Comparison of ENCODE assay signal across 14 cellular contexts in genomic region chr22:40237241-40237640, GRCh38. TPM values are rescaled to one million over a fixed set of nuclear protein-coding genes. Genes with fewer than 3 reads are reported as not detected.
DNase-seq lines count a peak whose midpoint lies in the region; ATAC-seq and TF ChIP-seq lines count a peak whose summit lies in the region.
"Had no signal": no experiment of that assay in that cellular context is flagged by ENCODE, and none has a peak within 500 bp of the region (broad histone marks: within the 10 kb centered on the region; RNA-seq: fewer than 3 reads in every experiment).

No MANE protein-coding gene starts in this region.

- no peak overlapping the region for H3K4ac ChIP-seq in H9 (ENCODE audit: low read depth, low read length)

- H2AFZ ChIP-seq in H9 (ENCODE audit: low read length), result no peak overlapping the region

- no peak for TF ChIP-seq CTCF in H9 (conservative IDR thresholded peaks at IDR 0.05)

- no peak for ATAC-seq in left colon

- no peak overlapping the region for H2BK15ac ChIP-seq in H9 (ENCODE audit: low read depth, low read length)

- H2BK5ac ChIP-seq in H9 (ENCODE audit: insufficient read length, low read length), result no peak overlapping the region

- no peak overlapping the region for H3K4me2 ChIP-seq in H9 (ENCODE audit: insufficient read depth, insufficient read length, low read length)

- no peak overlapping the region for H3K27ac ChIP-seq in H9 (ENCODE audit: insufficient read length, low read depth, low read length)

- no peak overlapping the region for H3K56ac ChIP-seq in H9 (ENCODE audit: insufficient read length, low read depth, low read length)

- no peak overlapping the region for H3K4me3 Mint-ChIP-seq in H9
- H3K4me3 Mint-ChIP-seq in dendritic cell treated with granulocyte-macrophage colony-stimulating factor and Interleukin-4, amounts not matched to agents 40 ng/mL and 50 ng/mL, for 4 days, result no peak overlapping the region
- H3K4me3 Mint-ChIP-seq: T-helper 1 cell treated with Interleukin-12 subunit alpha and Interleukin-12 subunit beta and Interleukin-4 antibody, amounts not matched to agents 30 μg/mL and 1 μg/mL, for 36 hours had no signal

- H2BK120ac ChIP-seq in H9 (ENCODE audit: low read depth, low read length, poor library complexity, severe bottlenecking), result no peak overlapping the region

- no peak overlapping the region for H3K9ac ChIP-seq in H9 (ENCODE audit: extremely low read depth, insufficient read length, low read length)

- no peaks in the 10 kb centered on the region for H3K9me3 ChIP-seq in H9 (ENCODE audit: control insufficient read depth, low read depth, low read length)
- H3K9me3 ChIP-seq: tibial nerve had no signal

- H3K27me3 Mint-ChIP-seq in H9 (ENCODE audit: low read depth), result no peaks in the 10 kb centered on the region
- no peaks in the 10 kb centered on the region for H3K27me3 Mint-ChIP-seq in dendritic cell treated with granulocyte-macrophage colony-stimulating factor and Interleukin-4, amounts not matched to agents 40 ng/mL and 50 ng/mL, for 4 days
- H3K27me3 Mint-ChIP-seq: CD8-positive, alpha-beta memory T cell had no signal

- peaks cover 45 to 60% of the 10 kb centered on the region in 2 experiments for H3K4me1 Mint-ChIP-seq in H9
- H3K4me1 Mint-ChIP-seq in dendritic cell treated with granulocyte-macrophage colony-stimulating factor and Interleukin-4, amounts not matched to agents 40 ng/mL and 50 ng/mL, for 4 days (ENCODE audit: low read depth), result peaks cover 48% of the 10 kb centered on the region

- H3T11ph ChIP-seq in H9 (ENCODE audit: low read length), result no peak overlapping the region

- H4K20me1 ChIP-seq in H9 (ENCODE audit: control insufficient read depth, insufficient read depth, insufficient read length), result peaks cover 3% of the 10 kb centered on the region

- no CpG with 5 or more reads among the region's 4 CpGs for WGBS in H9 (ENCODE audit: extremely low coverage, insufficient read length, low lambda C conversion rate)

- no peak overlapping the region for H4K8ac ChIP-seq in H9 (replicated peaks; ENCODE audit: insufficient read length, low read depth, low read length)

- H3K4me1 ChIP-seq in H9 (ENCODE audit: insufficient read depth, low read length), result peaks cover 4% of the 10 kb centered on the region; the same call in 1 of the 2 replicates

- peaks cover 16% of the 10 kb centered on the region for H3K79me1 ChIP-seq in H9 (ENCODE audit: insufficient read depth, low read depth, low read length, poor library complexity, severe bottlenecking)

- no peak overlapping the region for H2BK20ac ChIP-seq in H9 (ENCODE audit: low read depth, low read length, poor library complexity, severe bottlenecking)

- intact Hi-C loops in dendritic cell treated with granulocyte-macrophage colony-stimulating factor and Interleukin-4, amounts not matched to agents 40 ng/mL and 50 ng/mL, for 4 days (cut with micrococcal nuclease), result no loop called here
- intact Hi-C loops in left colon (cut with DNase I, micrococcal nuclease), result no loop called here

- H3K23me2 ChIP-seq in H9 (ENCODE audit: insufficient read length, low read depth, low read length, poor library complexity, severe bottlenecking), result no peaks in the 10 kb centered on the region

- no peak overlapping the region for H2AK5ac ChIP-seq in H9 (ENCODE audit: insufficient read length, low read length)

- H3K79me2 ChIP-seq in H9 (ENCODE audit: insufficient read depth, low read length), result peaks cover 39% of the 10 kb centered on the region; the same call in 1 of the 2 replicates

- no peak overlapping the region for H3K18ac ChIP-seq in H9 (ENCODE audit: insufficient read length, low read depth, low read length)

- DNase-seq in stimulated activated CD4-positive, alpha-beta T cell treated with anti-CD3 and anti-CD28 coated beads, Interleukin-4, amount 100 ng/mL, for 48 hours (ENCODE audit: low read depth in 2 of 2), result peak; percentile 18 to 19
- DNase-seq in stimulated activated CD4-positive, alpha-beta T cell treated with anti-CD3 and anti-CD28 coated beads, Interleukin-4, amount 100 ng/mL, for 1 hour, result no peak
- DNase-seq in H9 (peak; percentile 17), NCI-H774 (lab: John Stamatoyannopoulos, UW) (no peak), EL (no peak), SW480 (ENCODE audit: low spot score) (no peak), left colon (no peak)
- DNase-seq: CD8-positive, alpha-beta memory T cell; immature natural killer cell; NCI-H187 treated with DMSO at 0.1 percent for 48 hours; NCI-H526 treated with DMSO at 0.1 percent for 48 hours had no signal

- H3K36me3 Mint-ChIP-seq in H9 (ENCODE audit: insufficient read depth in 1 of 3, low read depth in 3 of 3), result peaks cover 0 to 17% (median 9%) of the 10 kb centered on the region in 3 experiments; a peak in 6 of 7 replicates
- H3K36me3 Mint-ChIP-seq in dendritic cell treated with granulocyte-macrophage colony-stimulating factor and Interleukin-4, amounts not matched to agents 40 ng/mL and 50 ng/mL, for 4 days (ENCODE audit: low read depth), result peaks cover 37% of the 10 kb centered on the region

- H3K14ac ChIP-seq in H9 (ENCODE audit: insufficient read depth, low read length), result no peak overlapping the region

- H4K91ac ChIP-seq in H9 (ENCODE audit: insufficient read length, low read depth, low read length), result no peak overlapping the region

- peak overlapping the region; percentile 24 to 89 (median 49); a peak in 3 of 7 replicates for H3K27ac Mint-ChIP-seq in H9
- peak overlapping the region; percentile 21 for H3K27ac Mint-ChIP-seq in dendritic cell treated with granulocyte-macrophage colony-stimulating factor and Interleukin-4, amounts not matched to agents 40 ng/mL and 50 ng/mL, for 4 days

- H3K23ac ChIP-seq in H9 (ENCODE audit: insufficient read length, low read depth, low read length), result no peak overlapping the region

- H3K27me3 ChIP-seq in H9 (ENCODE audit: insufficient read depth, low read length), result no peaks in the 10 kb centered on the region
- H3K27me3 ChIP-seq: tibial nerve had no signal

- no peak overlapping the region for H4K5ac ChIP-seq in H9 (ENCODE audit: insufficient read length, low read depth, low read length)

- H3K9me3 Mint-ChIP-seq in H9, result no peaks in the 10 kb centered on the region
- H3K9me3 Mint-ChIP-seq in dendritic cell treated with granulocyte-macrophage colony-stimulating factor and Interleukin-4, amounts not matched to agents 40 ng/mL and 50 ng/mL, for 4 days, result no peaks in the 10 kb centered on the region
- H3K9me3 Mint-ChIP-seq: CD8-positive, alpha-beta memory T cell; immature natural killer cell; T-helper 1 cell treated with Interleukin-12 subunit alpha and Interleukin-12 subunit beta and Interleukin-4 antibody, amounts not matched to agents 30 μg/mL and 1 μg/mL, for 36 hours had no signal

- H2BK12ac ChIP-seq in H9 (ENCODE audit: insufficient read length, low read depth, low read length), result no peak overlapping the region

RNA-seq across cellular contexts. Expression of gene TNRC6B, which starts 59.5 kb away (rescaled TPM):
- total RNA-seq in H9 (2021), result 53.5 and 58.1 TPM in 2 replicates
- 10 to 100 TPM; 50.9 to 51.0 TPM for total RNA-seq in left colon

Comparison
In these comparisons a context has a peak if more than half of its experiments do, and no peak if none do; other contexts are left out.
1. DNase-seq: peak in stimulated activated CD4-positive, alpha-beta T cell treated with anti-CD3 and anti-CD28 coated beads, Interleukin-4, amount 100 ng/mL, for 48 hours (2 of 2) and H9 (single experiment); none in stimulated activated CD4-positive, alpha-beta T cell treated with anti-CD3 and anti-CD28 coated beads, Interleukin-4, amount 100 ng/mL, for 1 hour (single experiment), NCI-H774 (single experiment), EL (single experiment), SW480 (single experiment) and left colon (0 of 2).